ENCODE assay signal across 16 cellular contexts in the genomic region with DNA sequence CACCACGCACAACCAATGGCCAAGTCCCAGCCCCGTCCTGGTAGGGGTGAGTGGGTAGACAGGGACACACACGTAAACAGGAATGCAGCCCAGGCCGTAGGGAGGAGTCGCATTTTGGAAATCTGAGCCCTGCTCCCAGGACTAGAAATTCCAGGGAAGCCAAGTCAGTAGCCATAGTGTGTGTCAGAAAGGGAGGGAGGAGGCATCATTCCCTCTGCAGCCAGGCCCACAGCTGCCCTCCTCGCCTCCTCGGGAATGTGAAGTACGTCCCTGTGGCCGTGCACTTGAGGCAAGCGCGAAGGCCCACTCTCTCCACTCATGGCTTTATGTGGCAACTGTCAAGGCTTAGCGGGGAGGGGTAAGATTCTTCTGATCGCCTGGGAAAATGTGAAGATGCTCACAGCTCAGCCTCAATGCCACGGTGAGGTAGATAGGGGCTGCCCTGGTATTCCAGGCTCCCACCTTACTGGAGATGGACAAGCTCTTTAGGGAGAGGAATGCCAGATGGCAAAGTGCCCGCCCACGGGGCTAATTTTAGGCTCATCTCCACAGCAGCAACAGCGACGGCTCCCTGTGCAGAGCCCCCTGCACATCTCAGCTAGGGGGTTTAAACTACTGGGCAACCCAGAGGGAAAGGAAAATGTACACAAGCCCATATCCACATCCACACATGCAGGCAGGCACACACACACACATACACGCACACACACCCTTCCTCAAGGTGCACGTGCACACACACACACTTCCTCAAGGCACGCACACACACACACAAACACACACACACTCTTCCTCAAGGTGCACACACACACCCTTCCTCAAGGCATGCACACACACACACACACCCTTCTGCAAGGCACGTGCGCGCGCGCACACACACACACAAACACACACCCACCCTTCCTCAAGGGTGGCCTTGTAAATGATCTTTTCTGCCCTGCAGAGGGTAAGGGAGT.
A peak's percentile ranks its signal among the peaks of the same experiment; 100 is the strongest.
DNase-seq lines count a peak whose midpoint lies in the region; ATAC-seq lines count a peak whose summit lies in the region.
"Had no signal": no experiment of that assay in that cellular context is flagged by ENCODE, and none has a peak within 500 bp of the region (broad histone marks: within the 10 kb centered on the region; RNA-seq: fewer than 3 reads in every experiment).

No MANE protein-coding gene starts in this region.

- H3K36me3 Mint-ChIP-seq in activated T-cell treated with anti-CD3 and anti-CD28 coated beads, Interleukin-2, amount 50 U/mL, for 24 hours (ENCODE audit: low read depth): no peaks in the 10 kb centered on the region
- H3K36me3 Mint-ChIP-seq: natural killer cell; stimulated activated effector memory CD8-positive, alpha-beta T cell treated with anti-CD3 and anti-CD28 coated beads, Interleukin-12 subunit alpha, Interleukin-12 subunit beta, amount 100 ng/mL, for 72 hours had no signal

- H3K36me3 ChIP-seq in MG63 (no peaks in the 10 kb centered on the region), mesodermal cell (ENCODE audit: control insufficient read depth, insufficient read depth, low read length) (no peaks in the 10 kb centered on the region)

- H3K27me3 ChIP-seq in MG63: no peaks in the 10 kb centered on the region

- H3K27ac Mint-ChIP-seq in activated T-cell treated with anti-CD3 and anti-CD28 coated beads, Interleukin-2, amount 50 U/mL, for 24 hours: no peak overlapping the region
- H3K27ac Mint-ChIP-seq: HFFc6; natural killer cell; stimulated activated effector memory CD8-positive, alpha-beta T cell treated with anti-CD3 and anti-CD28 coated beads, Interleukin-12 subunit alpha, Interleukin-12 subunit beta, amount 100 ng/mL, for 72 hours had no signal

- no peak overlapping the region for H3K4me3 ChIP-seq in MG63
- no peak overlapping the region for H3K4me3 ChIP-seq in mesodermal cell (ENCODE audit: extremely low read depth, insufficient read depth, low read length, poor library complexity, severe bottlenecking)
- H3K4me3 ChIP-seq: A549 had no signal

- peak overlapping the region; percentile 4 for H3K27ac ChIP-seq in mesodermal cell (ENCODE audit: low read depth, low read length, severe bottlenecking)
- H3K27ac ChIP-seq: A549 had no signal

- no peak for ATAC-seq in HG03521 (IDR thresholded peaks at IDR 0.05; ENCODE audit: unreplicated experiment)
- ATAC-seq: A549; natural killer cell; Panc1; stimulated activated effector memory CD8-positive, alpha-beta T cell treated with anti-CD3 and anti-CD28 coated beads, Interleukin-12 subunit alpha, Interleukin-12 subunit beta, amount 100 ng/mL, for 72 hours had no signal

- no peaks in the 10 kb centered on the region for H3K9me3 ChIP-seq in MG63
- H3K9me3 ChIP-seq in mesodermal cell (ENCODE audit: control insufficient read depth, low read length): no peaks in the 10 kb centered on the region
- H3K9me3 ChIP-seq: A549 had no signal

- no peaks in the 10 kb centered on the region for H3K9me3 Mint-ChIP-seq in activated T-cell treated with anti-CD3 and anti-CD28 coated beads, Interleukin-2, amount 50 U/mL, for 24 hours
- H3K9me3 Mint-ChIP-seq: HFFc6; natural killer cell; stimulated activated effector memory CD8-positive, alpha-beta T cell treated with anti-CD3 and anti-CD28 coated beads, Interleukin-12 subunit alpha, Interleukin-12 subunit beta, amount 100 ng/mL, for 72 hours had no signal

- DNase-seq in AG08395 (ENCODE audit: low spot score): peak; percentile 35
- peak; percentile 18 for DNase-seq in MG63
- DNase-seq in ecto neural progenitor cell (ENCODE audit: low spot score): peak; percentile 68
- no peak for DNase-seq in NCI-H1048 (lab: John Stamatoyannopoulos, UW)
- DNase-seq in KG1 (lab: John Stamatoyannopoulos, UW): no peak
- DNase-seq in activated T-cell treated with anti-CD3 and anti-CD28 coated beads, Interleukin-2, amount 50 U/mL, for 24 hours: no peak
- DNase-seq: activated T-cell treated with anti-CD3 and anti-CD28 coated beads, Interleukin-2, amount 50 U/mL, for 1 hour; HFFc6; hypothalamus; natural killer cell; stimulated activated CD4-positive, alpha-beta T cell treated with anti-CD3 and anti-CD28 coated beads, Interleukin-15, amount 100 ng/mL, for 24 hours had no signal

- H3K27me3 Mint-ChIP-seq in activated T-cell treated with anti-CD3 and anti-CD28 coated beads, Interleukin-2, amount 50 U/mL, for 24 hours: peaks cover 17% of the 10 kb centered on the region

- H3K4me1 Mint-ChIP-seq in activated T-cell treated with anti-CD3 and anti-CD28 coated beads, Interleukin-2, amount 50 U/mL, for 24 hours (ENCODE audit: low read depth): no peaks in the 10 kb centered on the region
- H3K4me1 Mint-ChIP-seq: natural killer cell; stimulated activated effector memory CD8-positive, alpha-beta T cell treated with anti-CD3 and anti-CD28 coated beads, Interleukin-12 subunit alpha, Interleukin-12 subunit beta, amount 100 ng/mL, for 72 hours had no signal

- H3K4me1 ChIP-seq in mesodermal cell (ENCODE audit: control insufficient read depth, insufficient read depth, low read length, poor library complexity, severe bottlenecking): peaks cover 14% of the 10 kb centered on the region

- WGBS in mesodermal cell (ENCODE audit: insufficient coverage in 2 of 2), 2 experiments: 64 to 73% methylated on average over 17 to 23 of the region's 26 CpGs

- no peak overlapping the region for H3K4me3 Mint-ChIP-seq in activated T-cell treated with anti-CD3 and anti-CD28 coated beads, Interleukin-2, amount 50 U/mL, for 24 hours
- H3K4me3 Mint-ChIP-seq: HFFc6; natural killer cell; stimulated activated effector memory CD8-positive, alpha-beta T cell treated with anti-CD3 and anti-CD28 coated beads, Interleukin-12 subunit alpha, Interleukin-12 subunit beta, amount 100 ng/mL, for 72 hours had no signal

Comparison
In these comparisons a context has a peak if more than half of its experiments do, and no peak if none do; other contexts are left out.
1. DNase-seq: peak in AG08395 (single experiment), MG63 (single experiment) and ecto neural progenitor cell (single experiment); none in NCI-H1048 (single experiment), KG1 (single experiment) and activated T-cell treated with anti-CD3 and anti-CD28 coated beads, Interleukin-2, amount 50 U/mL, for 24 hours (single experiment).